ENCODE assay signal across 12 cellular contexts in genomic region chr15:40955141-40955903, GRCh38. TPM values are rescaled to one million over a fixed set of nuclear protein-coding genes. Genes with fewer than 3 reads are reported as not detected.
A peak's percentile ranks its signal among the peaks of the same experiment; 100 is the strongest.
DNase-seq lines count a peak whose midpoint lies in the region; ATAC-seq and TF ChIP-seq lines count a peak whose summit lies in the region.
"Had no signal": no experiment of that assay in that cellular context is flagged by ENCODE, and none has a peak within 500 bp of the region (broad histone marks: within the 10 kb centered on the region; RNA-seq: fewer than 3 reads in every experiment).

No MANE protein-coding gene starts in this region.

- peaks cover 14% of the 10 kb centered on the region for H3K36me3 Mint-ChIP-seq in activated naive CD4-positive, alpha-beta T cell treated with anti-CD3 and anti-CD28 coated beads, Interleukin-2, amount 50 U/mL, for 24 hours
- no peaks in the 10 kb centered on the region for H3K36me3 Mint-ChIP-seq in T-helper 17 cell (ENCODE audit: low read depth)
- H3K36me3 Mint-ChIP-seq in stimulated activated effector memory CD8-positive, alpha-beta T cell treated with anti-CD3 and anti-CD28 coated beads, Interleukin-12 subunit alpha, Interleukin-12 subunit beta, amount 100 ng/mL, for 72 hours: peaks cover 58% of the 10 kb centered on the region
- H3K36me3 Mint-ChIP-seq: CD14-positive monocyte had no signal

- no peak overlapping the region for H3K27ac Mint-ChIP-seq in activated naive CD4-positive, alpha-beta T cell treated with anti-CD3 and anti-CD28 coated beads, Interleukin-2, amount 50 U/mL, for 24 hours
- peak overlapping the region; percentile 34 for H3K27ac Mint-ChIP-seq in T-helper 17 cell
- peak overlapping the region; percentile 92 for H3K27ac Mint-ChIP-seq in stimulated activated effector memory CD8-positive, alpha-beta T cell treated with anti-CD3 and anti-CD28 coated beads, Interleukin-12 subunit alpha, Interleukin-12 subunit beta, amount 100 ng/mL, for 72 hours

- no peaks in the 10 kb centered on the region for H3K27me3 Mint-ChIP-seq in activated naive CD4-positive, alpha-beta T cell treated with anti-CD3 and anti-CD28 coated beads, Interleukin-2, amount 50 U/mL, for 24 hours
- peaks cover 17% of the 10 kb centered on the region for H3K27me3 Mint-ChIP-seq in T-helper 17 cell

- no peak for ATAC-seq in T-helper 17 cell
- ATAC-seq in stimulated activated effector memory CD8-positive, alpha-beta T cell treated with anti-CD3 and anti-CD28 coated beads, Interleukin-12 subunit alpha, Interleukin-12 subunit beta, amount 100 ng/mL, for 72 hours: no peak
- ATAC-seq: HCT116 had no signal

- peak overlapping the region; percentile 94 for H3K4me3 Mint-ChIP-seq in activated naive CD4-positive, alpha-beta T cell treated with anti-CD3 and anti-CD28 coated beads, Interleukin-2, amount 50 U/mL, for 24 hours
- H3K4me3 Mint-ChIP-seq in T-helper 17 cell: no peak overlapping the region
- peak overlapping the region; percentile 85 for H3K4me3 Mint-ChIP-seq in stimulated activated effector memory CD8-positive, alpha-beta T cell treated with anti-CD3 and anti-CD28 coated beads, Interleukin-12 subunit alpha, Interleukin-12 subunit beta, amount 100 ng/mL, for 72 hours

- no peak for TF ChIP-seq CTCF in foreskin fibroblast (IDR thresholded peaks at IDR 0.05; ENCODE audit: low read depth, low read length)

- H3K9me3 Mint-ChIP-seq in activated naive CD4-positive, alpha-beta T cell treated with anti-CD3 and anti-CD28 coated beads, Interleukin-2, amount 50 U/mL, for 24 hours: no peaks in the 10 kb centered on the region
- H3K9me3 Mint-ChIP-seq in stimulated activated effector memory CD8-positive, alpha-beta T cell treated with anti-CD3 and anti-CD28 coated beads, Interleukin-12 subunit alpha, Interleukin-12 subunit beta, amount 100 ng/mL, for 72 hours: no peaks in the 10 kb centered on the region

- H3K4me3 ChIP-seq in foreskin fibroblast (ENCODE audit: low read depth in 1 of 2, low read length in 2 of 2): peak overlapping the region; percentile 25 to 33

- H3K9me3 ChIP-seq in T-helper 17 cell (ENCODE audit: control insufficient read depth, low read length, poor library complexity, severe bottlenecking): no peaks in the 10 kb centered on the region

- no peak for DNase-seq in activated naive CD4-positive, alpha-beta T cell treated with anti-CD3 and anti-CD28 coated beads, Interleukin-2, amount 50 U/mL, for 16 hours
- DNase-seq in T-helper 17 cell (no peak), foreskin fibroblast (no peak), NCI-H69 (lab: John Stamatoyannopoulos, UW) (no peak), 8988T (no peak), DMS53 (lab: John Stamatoyannopoulos, UW) (no peak)
- DNase-seq in stimulated activated effector memory CD8-positive, alpha-beta T cell treated with anti-CD3 and anti-CD28 coated beads, Interleukin-12 subunit alpha, Interleukin-12 subunit beta, amount 100 ng/mL, for 72 hours (ENCODE audit: low spot score in 2 of 2): peak in 1 of 2 donors; percentile 52
- DNase-seq: stimulated activated CD4-positive, alpha-beta T cell treated with anti-CD3 and anti-CD28 coated beads, Interleukin-4, amount 100 ng/mL, for 1 hour; WERI-Rb-1 had no signal

- peaks cover 29% of the 10 kb centered on the region for H3K4me1 Mint-ChIP-seq in activated naive CD4-positive, alpha-beta T cell treated with anti-CD3 and anti-CD28 coated beads, Interleukin-2, amount 50 U/mL, for 24 hours
- H3K4me1 Mint-ChIP-seq in T-helper 17 cell: peaks cover 28% of the 10 kb centered on the region
- H3K4me1 Mint-ChIP-seq in stimulated activated effector memory CD8-positive, alpha-beta T cell treated with anti-CD3 and anti-CD28 coated beads, Interleukin-12 subunit alpha, Interleukin-12 subunit beta, amount 100 ng/mL, for 72 hours: peaks cover 53% of the 10 kb centered on the region

RNA-seq across cellular contexts. Expression of gene CHAC1, which starts 2.1 kb away (rescaled TPM):
- total RNA-seq in T-helper 17 cell: under 1 TPM; 0.35 to 0.70 TPM

RNA-seq across cellular contexts. Expression of gene DLL4, which starts 26.2 kb away (rescaled TPM):
- not detected for total RNA-seq in T-helper 17 cell
